19 cellular contexts compared by ENCODE assay signal in genomic region chr11:8408151-8408930, GRCh38.
DNase-seq lines count a peak whose midpoint lies in the region; ATAC-seq and TF ChIP-seq lines count a peak whose summit lies in the region.
"Had no signal": no experiment of that assay in that cellular context is flagged by ENCODE, and none has a peak within 500 bp of the region (broad histone marks: within the 10 kb centered on the region; RNA-seq: fewer than 3 reads in every experiment).

No MANE protein-coding gene starts in this region.

- no peaks in the 10 kb centered on the region for H3K27me3 Mint-ChIP-seq in activated CD8-positive, alpha-beta T cell treated with anti-CD3 and anti-CD28 coated beads for 36 hours
- H3K27me3 Mint-ChIP-seq: CD4-positive, CD25-positive, alpha-beta regulatory T cell had no signal

- peak; percentile 50 for DNase-seq in D341Med (ENCODE audit: low spot score)
- DNase-seq in HT1080 (ENCODE audit: low read depth): peak; percentile 26
- DNase-seq in NCI-H82 treated with DMSO at 0.1 percent for 48 hours (lab: John Stamatoyannopoulos, UW; ENCODE audit: unreplicated experiment): peak; percentile 2
- DNase-seq in kidney tubule cell (ENCODE audit: low spot score): peak; percentile 10
- no peak for DNase-seq in NCI-H774 (lab: John Stamatoyannopoulos, UW)
- DNase-seq in activated CD8-positive, alpha-beta T cell treated with anti-CD3 and anti-CD28 coated beads for 36 hours: no peak
- DNase-seq: activated naive CD4-positive, alpha-beta T cell treated with anti-CD3 and anti-CD28 coated beads, Interleukin-2, amount 50 U/mL, for 16 hours; activated T-cell treated with anti-CD3 and anti-CD28 coated beads, Interleukin-2, amount 50 U/mL, for 48 hours; CD4-positive, CD25-positive, alpha-beta regulatory T cell; effector CD8-positive, alpha-beta T cell; H7; kidney glomerular epithelial cell; mesendoderm; naive thymus-derived CD4-positive, alpha-beta T cell; NCI-H2081 treated with DMSO at 0.1 percent for 48 hours; T-helper 9 cell had no signal

- peaks cover 2% of the 10 kb centered on the region for H3K9me3 Mint-ChIP-seq in activated CD8-positive, alpha-beta T cell treated with anti-CD3 and anti-CD28 coated beads for 36 hours

- H3K36me3 Mint-ChIP-seq in activated CD8-positive, alpha-beta T cell treated with anti-CD3 and anti-CD28 coated beads for 36 hours (ENCODE audit: low read depth): no peaks in the 10 kb centered on the region
- H3K36me3 Mint-ChIP-seq: CD4-positive, CD25-positive, alpha-beta regulatory T cell; naive thymus-derived CD4-positive, alpha-beta T cell had no signal

- POLR2A ChIA-PET in activated CD8-positive, alpha-beta T cell treated with anti-CD3 and anti-CD28 coated beads for 36 hours (lab: Charles Lee): no interaction called here

- no peak for TF ChIP-seq CTCF in activated CD8-positive, alpha-beta T cell treated with anti-CD3 and anti-CD28 coated beads for 36 hours (IDR thresholded peaks at IDR 0.05)

- intact Hi-C loops in activated CD8-positive, alpha-beta T cell treated with anti-CD3 and anti-CD28 coated beads for 36 hours (cut with micrococcal nuclease): no loop called here

- H3K4me3 Mint-ChIP-seq in activated CD8-positive, alpha-beta T cell treated with anti-CD3 and anti-CD28 coated beads for 36 hours: no peak overlapping the region
- H3K4me3 Mint-ChIP-seq: CD4-positive, CD25-positive, alpha-beta regulatory T cell; naive thymus-derived CD4-positive, alpha-beta T cell had no signal

- ATAC-seq in HG02973 (IDR thresholded peaks at IDR 0.05; ENCODE audit: unreplicated experiment): no peak
- ATAC-seq in activated CD8-positive, alpha-beta T cell treated with anti-CD3 and anti-CD28 coated beads for 36 hours: no peak
- ATAC-seq in GM19463 (IDR thresholded peaks at IDR 0.05; ENCODE audit: unreplicated experiment): no peak
- ATAC-seq: gastroesophageal sphincter; naive thymus-derived CD4-positive, alpha-beta T cell had no signal

- H3K4me1 Mint-ChIP-seq in activated CD8-positive, alpha-beta T cell treated with anti-CD3 and anti-CD28 coated beads for 36 hours (ENCODE audit: low read depth): no peaks in the 10 kb centered on the region
- H3K4me1 Mint-ChIP-seq: CD4-positive, CD25-positive, alpha-beta regulatory T cell; naive thymus-derived CD4-positive, alpha-beta T cell had no signal

- no peak overlapping the region for H3K27ac Mint-ChIP-seq in activated CD8-positive, alpha-beta T cell treated with anti-CD3 and anti-CD28 coated beads for 36 hours
- H3K27ac Mint-ChIP-seq: CD4-positive, CD25-positive, alpha-beta regulatory T cell; naive thymus-derived CD4-positive, alpha-beta T cell had no signal

- CTCF ChIA-PET in activated CD8-positive, alpha-beta T cell treated with anti-CD3 and anti-CD28 coated beads for 36 hours (lab: Charles Lee): no interaction called here

Comparison
In these comparisons a context has a peak if more than half of its experiments do, and no peak if none do; other contexts are left out.
1. DNase-seq: peak in D341Med (single experiment), HT1080 (single experiment), NCI-H82 treated with DMSO at 0.1 percent for 48 hours (single experiment) and kidney tubule cell (single experiment); none in NCI-H774 (single experiment) and activated CD8-positive, alpha-beta T cell treated with anti-CD3 and anti-CD28 coated beads for 36 hours (single experiment).